ENCODE assay signal across 8 cellular contexts in the genomic region with DNA sequence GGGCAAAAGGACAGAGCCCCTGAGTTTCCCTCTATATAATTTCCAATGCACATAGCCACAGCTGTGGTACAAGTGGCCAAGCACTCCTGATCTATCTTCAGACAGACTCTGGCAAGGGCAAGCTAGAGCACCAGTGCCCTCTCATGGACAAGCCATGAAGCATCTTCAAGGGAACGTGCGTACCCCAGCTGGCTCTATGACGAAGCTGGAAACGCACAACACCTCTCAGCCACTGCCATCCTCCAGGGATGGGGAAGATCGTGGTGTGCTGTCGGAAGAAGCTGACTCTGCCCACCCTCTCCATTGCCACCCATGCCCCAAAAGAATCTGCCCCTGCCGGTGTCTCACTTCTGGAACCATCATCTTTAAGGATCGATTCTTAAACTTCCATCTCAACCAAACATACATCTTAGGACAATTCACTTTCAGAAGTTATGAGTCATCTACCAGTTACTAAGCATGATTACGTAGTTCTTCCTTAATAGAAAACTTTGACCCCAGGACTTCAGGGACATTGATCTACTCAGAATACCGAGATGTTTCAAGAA.
DNase-seq lines count a peak whose midpoint lies in the region; ATAC-seq, FAIRE-seq and TF ChIP-seq lines count a peak whose summit lies in the region.

No MANE protein-coding gene starts in this region.

- H3F3A ChIP-seq in DOHH2 (ENCODE audit: control insufficient read depth, insufficient read depth) (no peaks in the 10 kb centered on the region), SK-N-SH (replicated peaks; ENCODE audit: insufficient read depth) (peaks cover 6% of the 10 kb centered on the region)

- H3K9me2 ChIP-seq in DOHH2 (replicated peaks; ENCODE audit: control insufficient read depth, low read length) (no peaks in the 10 kb centered on the region), SK-N-SH (no peaks in the 10 kb centered on the region)

- DNase-seq in LoVo (ENCODE audit: low spot score) (peak; percentile 9), SK-N-SH (peak; percentile 69), foreskin melanocyte (peak; percentile 62), pancreas (peak in 5 of 6 donors; percentile 49 to 77 (median 56)), activated gamma-delta T cell treated with Interleukin-2 at 50 U/mL for 16 hours (no peak)
- DNase-seq in naive thymus-derived CD8-positive, alpha-beta T cell, result no peak

- H3K27me3 ChIP-seq in DOHH2 (ENCODE audit: control insufficient read depth, low read length) (no peaks in the 10 kb centered on the region), SK-N-SH (ENCODE audit: insufficient read depth) (no peaks in the 10 kb centered on the region), pancreas (no peaks in the 10 kb centered on the region)

- FAIRE-seq in pancreas (lab: Jason Lieb, UNC), result no peak

- intact Hi-C loops in pancreas (cut with DNase I), result loop anchor here in 1 of 3 donors (10.0 kb wide), 1 partner anchor 864 kb away; no protein-coding TSS in a partner anchor

- H3K79me2 ChIP-seq in DOHH2 (ENCODE audit: control insufficient read depth, low read length), result no peaks in the 10 kb centered on the region
- no peaks in the 10 kb centered on the region for H3K79me2 ChIP-seq in SK-N-SH (ENCODE audit: insufficient read depth)

- H3K4me1 Mint-ChIP-seq in naive thymus-derived CD8-positive, alpha-beta T cell, result peaks cover 0 to 4% (median 0%) of the 10 kb centered on the region in 4 donors

- H3K36me3 Mint-ChIP-seq in naive thymus-derived CD8-positive, alpha-beta T cell, result peaks cover 0 to 17% (median 2%) of the 10 kb centered on the region in 3 donors

- no peak overlapping the region for H3K4me3 Mint-ChIP-seq in naive thymus-derived CD8-positive, alpha-beta T cell

- H3K27me3 Mint-ChIP-seq in naive thymus-derived CD8-positive, alpha-beta T cell, result peaks cover 12 to 40% (median 20%) of the 10 kb centered on the region in 5 donors

- TF ChIP-seq EP300 in SK-N-SH (IDR thresholded peaks at IDR 0.05; ENCODE audit: borderline replicate concordance in 1 of 2, low read depth in 1 of 2, low read length in 1 of 2), result no peak

- POLR2A ChIA-PET in SK-N-SH (lab: Yijun Ruan, JAX), result no interaction called here
- POLR2A ChIA-PET in naive thymus-derived CD8-positive, alpha-beta T cell (lab: Charles Lee), result no interaction called here

- CTCF ChIA-PET in SK-N-SH (lab: Yijun Ruan, JAX), result interaction anchor here (0.6 to 3.1 kb wide), 48 partner anchors 9 to 874 kb away, joined by 3 to 33 read pairs (median 4); no protein-coding TSS in a partner anchor

- no peak overlapping the region for H3K9ac ChIP-seq in SK-N-SH

- peak; percentile 97 for TF ChIP-seq RAD21 in SK-N-SH (IDR thresholded peaks at IDR 0.05; ENCODE audit: low read length)

- H3K36me3 ChIP-seq in DOHH2 (ENCODE audit: control insufficient read depth, low read length) (no peaks in the 10 kb centered on the region), SK-N-SH (replicated peaks in 1 of 2; ENCODE audit: control insufficient read depth in 1 of 2, insufficient read depth in 2 of 2, low read length in 1 of 2) (no peaks in the 10 kb centered on the region), pancreas (no peaks in the 10 kb centered on the region)

- H3K9me3 Mint-ChIP-seq in naive thymus-derived CD8-positive, alpha-beta T cell, result peaks cover 3 to 23% (median 10%) of the 10 kb centered on the region in 9 donors

- H3K9me3 ChIP-seq in DOHH2 (ENCODE audit: control insufficient read depth, insufficient read depth, low read length) (no peaks in the 10 kb centered on the region), SK-N-SH (no peaks in the 10 kb centered on the region), pancreas (no peaks in the 10 kb centered on the region)

- H3K27ac ChIP-seq in DOHH2 (ENCODE audit: low read depth, low read length), result no peak overlapping the region
- no peak overlapping the region for H3K27ac ChIP-seq in SK-N-SH (ENCODE audit: low read depth in 2 of 2, low read length in 1 of 2)
- H3K27ac ChIP-seq in pancreas, result no peak overlapping the region

- TF ChIP-seq CTCF in DOHH2 (IDR thresholded peaks at IDR 0.05; ENCODE audit: low read depth, low read length, poor library complexity, severe bottlenecking) (peak; percentile 46), SK-N-SH (IDR thresholded peaks at IDR 0.05) (peak; percentile 75), pancreas (IDR thresholded peaks at IDR 0.05) (peak; percentile 21 to 60 (median 48))

- WGBS in SK-N-SH (ENCODE audit: low lambda C conversion rate), result 43% methylated on average over 10 of the region's 10 CpGs
- WGBS in pancreas, 2 donors, result 26 to 38% methylated on average over 10 of the region's 10 CpGs

- no peak overlapping the region for H2AFZ ChIP-seq in SK-N-SH (ENCODE audit: low read depth)

- no peak overlapping the region for H3K27ac Mint-ChIP-seq in naive thymus-derived CD8-positive, alpha-beta T cell

- ATAC-seq in GM19351 (IDR thresholded peaks at IDR 0.05; ENCODE audit: unreplicated experiment) (peak; percentile 70), pancreas (peak; percentile 70 to 97 (median 90))
- ATAC-seq in naive thymus-derived CD8-positive, alpha-beta T cell, result no peak

- H3K4me3 ChIP-seq in DOHH2 (ENCODE audit: low read length), result no peak overlapping the region
- no peak overlapping the region; a peak in 1 of 4 replicates for H3K4me3 ChIP-seq in SK-N-SH (ENCODE audit: low read depth in 2 of 2, low read length in 1 of 2)
- H3K4me3 ChIP-seq in pancreas, result no peak overlapping the region

- H3K4me1 ChIP-seq in DOHH2 (ENCODE audit: control insufficient read depth, low read length), result no peaks in the 10 kb centered on the region
- H3K4me1 ChIP-seq in SK-N-SH (ENCODE audit: control insufficient read depth in 1 of 2, insufficient read depth in 2 of 2, low read depth in 1 of 2, low read length in 1 of 2), result peaks cover 0 to 5% of the 10 kb centered on the region in 2 experiments; a peak in 2 of 4 replicates
- no peaks in the 10 kb centered on the region for H3K4me1 ChIP-seq in pancreas

- H3K4me2 ChIP-seq in DOHH2 (ENCODE audit: low read length), result no peak overlapping the region
- no peak overlapping the region for H3K4me2 ChIP-seq in SK-N-SH

- H4K20me1 ChIP-seq in DOHH2 (ENCODE audit: control insufficient read depth, insufficient read depth, low read depth, low read length) (no peaks in the 10 kb centered on the region), SK-N-SH (ENCODE audit: insufficient read depth) (no peaks in the 10 kb centered on the region)

TF ChIP-seq in SK-N-SH, 30 proteins besides CTCF, POLR2A, EP300 and RAD21:
- TF ChIP-seq, protein P1, sequence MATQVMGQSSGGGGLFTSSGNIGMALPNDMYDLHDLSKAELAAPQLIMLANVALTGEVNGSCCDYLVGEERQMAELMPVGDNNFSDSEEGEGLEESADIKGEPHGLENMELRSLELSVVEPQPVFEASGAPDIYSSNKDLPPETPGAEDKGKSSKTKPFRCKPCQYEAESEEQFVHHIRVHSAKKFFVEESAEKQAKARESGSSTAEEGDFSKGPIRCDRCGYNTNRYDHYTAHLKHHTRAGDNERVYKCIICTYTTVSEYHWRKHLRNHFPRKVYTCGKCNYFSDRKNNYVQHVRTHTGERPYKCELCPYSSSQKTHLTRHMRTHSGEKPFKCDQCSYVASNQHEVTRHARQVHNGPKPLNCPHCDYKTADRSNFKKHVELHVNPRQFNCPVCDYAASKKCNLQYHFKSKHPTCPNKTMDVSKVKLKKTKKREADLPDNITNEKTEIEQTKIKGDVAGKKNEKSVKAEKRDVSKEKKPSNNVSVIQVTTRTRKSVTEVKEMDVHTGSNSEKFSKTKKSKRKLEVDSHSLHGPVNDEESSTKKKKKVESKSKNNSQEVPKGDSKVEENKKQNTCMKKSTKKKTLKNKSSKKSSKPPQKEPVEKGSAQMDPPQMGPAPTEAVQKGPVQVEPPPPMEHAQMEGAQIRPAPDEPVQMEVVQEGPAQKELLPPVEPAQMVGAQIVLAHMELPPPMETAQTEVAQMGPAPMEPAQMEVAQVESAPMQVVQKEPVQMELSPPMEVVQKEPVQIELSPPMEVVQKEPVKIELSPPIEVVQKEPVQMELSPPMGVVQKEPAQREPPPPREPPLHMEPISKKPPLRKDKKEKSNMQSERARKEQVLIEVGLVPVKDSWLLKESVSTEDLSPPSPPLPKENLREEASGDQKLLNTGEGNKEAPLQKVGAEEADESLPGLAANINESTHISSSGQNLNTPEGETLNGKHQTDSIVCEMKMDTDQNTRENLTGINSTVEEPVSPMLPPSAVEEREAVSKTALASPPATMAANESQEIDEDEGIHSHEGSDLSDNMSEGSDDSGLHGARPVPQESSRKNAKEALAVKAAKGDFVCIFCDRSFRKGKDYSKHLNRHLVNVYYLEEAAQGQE (IDR thresholded peaks at IDR 0.05; ENCODE audit: low read depth, low read length), result no peak
- TF ChIP-seq POLR2AphosphoS5 (IDR thresholded peaks at IDR 0.05; ENCODE audit: low read depth, low read length), result no peak
- TF ChIP-seq, protein P2, sequence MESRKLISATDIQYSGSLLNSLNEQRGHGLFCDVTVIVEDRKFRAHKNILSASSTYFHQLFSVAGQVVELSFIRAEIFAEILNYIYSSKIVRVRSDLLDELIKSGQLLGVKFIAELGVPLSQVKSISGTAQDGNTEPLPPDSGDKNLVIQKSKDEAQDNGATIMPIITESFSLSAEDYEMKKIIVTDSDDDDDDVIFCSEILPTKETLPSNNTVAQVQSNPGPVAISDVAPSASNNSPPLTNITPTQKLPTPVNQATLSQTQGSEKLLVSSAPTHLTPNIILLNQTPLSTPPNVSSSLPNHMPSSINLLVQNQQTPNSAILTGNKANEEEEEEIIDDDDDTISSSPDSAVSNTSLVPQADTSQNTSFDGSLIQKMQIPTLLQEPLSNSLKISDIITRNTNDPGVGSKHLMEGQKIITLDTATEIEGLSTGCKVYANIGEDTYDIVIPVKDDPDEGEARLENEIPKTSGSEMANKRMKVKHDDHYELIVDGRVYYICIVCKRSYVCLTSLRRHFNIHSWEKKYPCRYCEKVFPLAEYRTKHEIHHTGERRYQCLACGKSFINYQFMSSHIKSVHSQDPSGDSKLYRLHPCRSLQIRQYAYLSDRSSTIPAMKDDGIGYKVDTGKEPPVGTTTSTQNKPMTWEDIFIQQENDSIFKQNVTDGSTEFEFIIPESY (IDR thresholded peaks at IDR 0.05; ENCODE audit: borderline replicate concordance, low read depth), result no peak
- TF ChIP-seq FOXM1 (IDR thresholded peaks at IDR 0.05; ENCODE audit: low read depth), result no peak
- TF ChIP-seq NRF1 (IDR thresholded peaks at IDR 0.05; ENCODE audit: low read depth, low read length), result no peak
- no peak for TF ChIP-seq EZH2phosphoT487 (IDR thresholded peaks at IDR 0.05; ENCODE audit: borderline replicate concordance, low read depth)
- peak; percentile 93 for TF ChIP-seq SMC3 (IDR thresholded peaks at IDR 0.05; ENCODE audit: low read depth, low read length)
- no peak for TF ChIP-seq GABPA (IDR thresholded peaks at IDR 0.05; ENCODE audit: low read depth)
TF ChIP-seq in SK-N-SH: peak in this region for 1.

Comparison
In these comparisons a context has a peak if more than half of its experiments do, and no peak if none do; other contexts are left out.
1. ATAC-seq: peak in GM19351 (single experiment) and pancreas (4 of 4); none in naive thymus-derived CD8-positive, alpha-beta T cell (0 of 2).
2. DNase-seq: peak in LoVo (single experiment), SK-N-SH (single experiment), foreskin melanocyte (single experiment) and pancreas (5 of 6); none in activated gamma-delta T cell treated with Interleukin-2 at 50 U/mL for 16 hours (single experiment) and naive thymus-derived CD8-positive, alpha-beta T cell (0 of 10).
3. Peak in every context shown above with its lines, with median percentiles within 50 percentile points of each other: CTCF ChIP-seq.